ENCODE assay signal across 23 cellular contexts in the genomic region with DNA sequence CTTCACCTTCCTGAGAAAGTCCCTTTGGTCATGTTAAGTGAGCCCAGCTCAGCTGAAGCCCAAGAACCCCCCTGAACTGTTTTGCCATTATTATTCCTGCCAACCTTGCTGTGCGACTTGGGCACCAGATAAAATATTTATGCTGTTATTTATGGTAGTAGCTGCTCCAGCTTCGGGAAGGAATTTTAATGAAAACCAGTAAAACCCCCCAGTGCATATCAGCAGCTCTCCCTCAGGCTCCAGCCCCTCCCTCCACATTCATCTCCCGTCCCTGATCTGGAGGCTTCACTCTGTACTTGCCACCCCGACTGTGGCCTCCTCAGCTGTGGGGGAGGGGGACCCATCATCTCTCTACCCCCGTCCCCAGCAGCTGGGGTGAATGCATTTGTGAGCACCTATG. TPM values are rescaled to one million over a fixed set of nuclear protein-coding genes. Genes with fewer than 3 reads are reported as not detected.
"Had no signal": no experiment of that assay in that cellular context is flagged by ENCODE, and none has a peak within 500 bp of the region (broad histone marks: within the 10 kb centered on the region; RNA-seq: fewer than 3 reads in every experiment).

No MANE protein-coding gene starts in this region.

- H3K36me3 ChIP-seq: heart right ventricle, tibial nerve had no signal

- H3K4me3 ChIP-seq: heart right ventricle, mucosa of descending colon, spleen, testis, tibial nerve had no signal

- H3K4me1 ChIP-seq: heart right ventricle, spleen, tibial nerve had no signal

- H3K4me3 Mint-ChIP-seq: naive thymus-derived CD8-positive, alpha-beta T cell; stimulated activated naive B cell treated with anti-CD40 and anti-IgM and Interleukin-4, amounts not matched to agents 10 μg/mL and 1 μg/mL and 100 μg/mL, for 72 hours; stimulated activated naive CD8-positive, alpha-beta T cell treated with anti-CD3 and anti-CD28 coated beads, Interleukin-15, amount 100 ng/mL, for 72 hours had no signal

- ATAC-seq: esophagus mucosa; heart right ventricle; mucosa of descending colon; naive thymus-derived CD8-positive, alpha-beta T cell; sciatic nerve; stimulated activated naive B cell treated with anti-CD40 and anti-IgM and Interleukin-4, amounts not matched to agents 10 μg/mL and 1 μg/mL and 100 μg/mL, for 72 hours had no signal

- H3K9me3 ChIP-seq: mucosa of descending colon, neutrophil, testis had no signal

- DNase-seq: effector memory CD4-positive, alpha-beta T cell; heart right ventricle; hypothalamus; kidney glomerular epithelial cell; mammary epithelial cell; mucosa of descending colon; naive thymus-derived CD8-positive, alpha-beta T cell; spleen; stimulated activated CD4-positive, alpha-beta T cell treated with anti-CD3 and anti-CD28 coated beads, Interleukin-15, amount 100 ng/mL, for 24 hours; stimulated activated CD4-positive, alpha-beta T cell treated with anti-CD3 and anti-CD28 coated beads, Interleukin-1b, Interleukin-23, amount 100 ng/mL, for 48 hours; stimulated activated CD4-positive, alpha-beta T cell treated with anti-CD3 and anti-CD28 coated beads, Interleukin-4, amount 100 ng/mL, for 24 hours; stimulated activated naive B cell treated with anti-CD40 and anti-IgM and Interleukin-4, amounts not matched to agents 10 μg/mL and 1 μg/mL and 100 μg/mL, for 72 hours; stimulated activated naive CD8-positive, alpha-beta T cell treated with anti-CD3 and anti-CD28 coated beads, Interleukin-15, amount 100 ng/mL, for 72 hours; testis had no signal

- H3K4me1 Mint-ChIP-seq: stimulated activated naive B cell treated with anti-CD40 and anti-IgM and Interleukin-4, amounts not matched to agents 10 μg/mL and 1 μg/mL and 100 μg/mL, for 72 hours; stimulated activated naive CD8-positive, alpha-beta T cell treated with anti-CD3 and anti-CD28 coated beads, Interleukin-15, amount 100 ng/mL, for 72 hours had no signal

- H3K9me3 Mint-ChIP-seq: naive thymus-derived CD8-positive, alpha-beta T cell; stimulated activated naive CD8-positive, alpha-beta T cell treated with anti-CD3 and anti-CD28 coated beads, Interleukin-15, amount 100 ng/mL, for 72 hours had no signal

- H3K27me3 Mint-ChIP-seq: naive thymus-derived CD8-positive, alpha-beta T cell; stimulated activated naive B cell treated with anti-CD40 and anti-IgM and Interleukin-4, amounts not matched to agents 10 μg/mL and 1 μg/mL and 100 μg/mL, for 72 hours; stimulated activated naive CD8-positive, alpha-beta T cell treated with anti-CD3 and anti-CD28 coated beads, Interleukin-15, amount 100 ng/mL, for 72 hours had no signal

- H3K27ac ChIP-seq: heart right ventricle, neutrophil, spleen, testis, tibial nerve had no signal

- H3K27me3 ChIP-seq: neutrophil, testis had no signal

RNA-seq across cellular contexts. Expression of gene TTC22, which starts 12.7 kb away (rescaled TPM):
- total RNA-seq: fibroblast of lung, mesenteric fat pad, osteocyte, pulmonary artery endothelial cell, skeletal muscle tissue, tibial nerve had no signal
